In the genomic region with DNA sequence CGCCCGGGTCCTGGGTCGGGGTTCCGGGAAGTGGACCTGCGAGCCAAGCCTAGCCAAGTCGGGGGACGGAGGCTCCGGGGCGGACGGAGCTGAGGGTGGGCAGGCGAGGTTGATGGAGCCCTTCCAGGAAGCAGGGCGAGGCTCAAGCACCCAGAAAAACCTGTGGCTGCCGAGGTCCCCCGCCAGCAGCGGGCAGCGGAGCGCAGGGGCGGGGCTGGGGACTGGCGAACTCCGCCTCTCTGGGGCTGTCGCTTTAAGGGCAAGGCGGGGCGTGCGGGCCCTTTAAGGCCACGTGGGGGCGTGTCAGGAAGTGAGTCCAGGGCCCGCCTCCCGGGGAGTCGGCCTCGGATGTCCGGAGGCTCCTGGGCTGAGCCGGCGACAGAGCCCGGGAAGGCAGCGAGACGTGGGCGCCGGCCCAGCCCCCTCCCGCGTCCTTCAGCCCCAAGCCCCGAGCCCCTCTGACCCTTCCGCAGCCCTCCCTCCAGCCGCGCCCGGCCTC, we compare ENCODE assay signal across 8 cellular contexts. TPM values are rescaled to one million over a fixed set of nuclear protein-coding genes. Genes with fewer than 3 reads are reported as not detected.
A peak's percentile ranks its signal among the peaks of the same experiment; 100 is the strongest.
DNase-seq lines count a peak whose midpoint lies in the region; TF ChIP-seq lines count a peak whose summit lies in the region.

A gene (plus strand): TSS at position 344 of the 499 bp plus-strand sequence. CDS start 653 bp downstream, outside the sequence.

- H3K4me1 ChIP-seq in neuron (ENCODE audit: insufficient read depth, low read length) (peaks cover 29% of the 10 kb centered on the region), subcutaneous abdominal adipose tissue (ENCODE audit: control insufficient read depth in 5 of 5, insufficient read depth in 5 of 5, low read length in 5 of 5) (peaks cover 17 to 57% (median 44%) of the 10 kb centered on the region in 5 donors)

- peak; percentile 96 for DNase-seq in G401 (ENCODE audit: low spot score)
- DNase-seq in H7: peak; percentile 98
- peak; percentile 95 for DNase-seq in M059J (ENCODE audit: low read depth)
- DNase-seq in SIG-M5 (lab: John Stamatoyannopoulos, UW): peak; percentile 49
- DNase-seq in activated gamma-delta T cell treated with Interleukin-2 at 50 U/mL for 16 hours: peak; percentile 97
- DNase-seq in fibroblast of villous mesenchyme (ENCODE audit: low read depth): peak; percentile 95

- H3K9ac ChIP-seq in subcutaneous abdominal adipose tissue (ENCODE audit: low read length in 5 of 5): peak within 1 kb of the TSS; percentile 56 to 94 (median 87)

- H3K4me3 ChIP-seq in H7 (ENCODE audit: insufficient read depth, low read depth, low read length) (peak within 1 kb of the TSS; percentile 77), fibroblast of villous mesenchyme (ENCODE audit: low read depth, low read length) (peak within 1 kb of the TSS; percentile 68), neuron (ENCODE audit: low read length) (peak within 1 kb of the TSS; percentile 55), subcutaneous abdominal adipose tissue (ENCODE audit: low read depth in 1 of 5, low read length in 5 of 5) (peak within 1 kb of the TSS; percentile 79 to 99 (median 88))

- H2AFZ ChIP-seq in neuron (ENCODE audit: low read depth, low read length): peak within 1 kb of the TSS; percentile 98

- in situ Hi-C loops in G401 (cut with HindIII; ENCODE audit: low sequenced_read_pairs): no loop called here

- no peak for TF ChIP-seq CTCF in fibroblast of villous mesenchyme (IDR thresholded peaks at IDR 0.05; ENCODE audit: insufficient read depth, low read depth, low read length)

- H3K27ac ChIP-seq in subcutaneous abdominal adipose tissue (ENCODE audit: low read depth, low read length): peak within 1 kb of the TSS; percentile 91

- H3K36me3 ChIP-seq in H7 (replicated peaks; ENCODE audit: control insufficient read depth, insufficient read depth, low read length): no peaks in the 10 kb centered on the region; the same call in 1 of the 2 replicates
- peaks cover 6% of the 10 kb centered on the region for H3K36me3 ChIP-seq in neuron (ENCODE audit: insufficient read depth, low read length)
- peaks cover 0 to 17% (median 8%) of the 10 kb centered on the region in 5 donors for H3K36me3 ChIP-seq in subcutaneous abdominal adipose tissue (ENCODE audit: control insufficient read depth in 5 of 5, insufficient read depth in 5 of 5, low read length in 5 of 5)

- H3K9me3 ChIP-seq in neuron (ENCODE audit: low read length): no peaks in the 10 kb centered on the region
- H3K9me3 ChIP-seq in subcutaneous abdominal adipose tissue (ENCODE audit: control insufficient read depth in 5 of 5, low read length in 5 of 5): no peaks in the 10 kb centered on the region

- H3K27me3 ChIP-seq in H7 (ENCODE audit: control insufficient read depth, insufficient read depth, low read length) (peaks cover 17% of the 10 kb centered on the region), neuron (ENCODE audit: insufficient read depth, low read length) (peaks cover 26% of the 10 kb centered on the region), subcutaneous abdominal adipose tissue (ENCODE audit: control insufficient read depth in 5 of 5, insufficient read depth in 4 of 5, low read length in 5 of 5) (no peaks in the 10 kb centered on the region)

RNA-seq across cellular contexts. Expression of the gene that starts here (rescaled TPM):
- 2.3 and 3.3 TPM in 2 replicates for total RNA-seq in G401 (2014; rRNA removed; shearing (Covaris generic))
- total RNA-seq in H7 (2014; rRNA removed; shearing (Covaris generic)): 3.9 and 5.8 TPM in 2 replicates
- 10.2 and 11.0 TPM in 2 replicates for total RNA-seq in M059J (2014; rRNA removed; shearing (Covaris generic))
- total RNA-seq in fibroblast of villous mesenchyme: 14.2 and 14.5 TPM in 2 replicates

Comparison
In these comparisons a context has a peak if more than half of its experiments do, and no peak if none do; other contexts are left out.
1. Peak in every context shown above with its lines: DNase-seq, H3K4me3 ChIP-seq and H3K27ac ChIP-seq.